ENCODE assay signal across 1 cellular context in genomic region chr2:47078541-47079482, GRCh38.
A peak's percentile ranks its signal among the peaks of the same experiment; 100 is the strongest.
TF ChIP-seq lines count a peak whose summit lies in the region.

No MANE protein-coding gene starts in this region.

TF ChIP-seq in HepG2, 621 proteins besides CTCF, POLR2A, EP300 and RAD21 (continued from another document and continues in another):
- TF ChIP-seq ZNF362 (CRISPR knock-in tag; IDR thresholded peaks at IDR 0.05; ENCODE audit: borderline replicate concordance) (peak; percentile 57; the same call in 1 of the 2 replicates), SMAD3 (CRISPR knock-in tag; IDR thresholded peaks at IDR 0.05) (peak; percentile 97), RBAK (CRISPR knock-in tag; IDR thresholded peaks at IDR 0.05) (peak; percentile 96), ZNF616 (CRISPR knock-in tag; IDR thresholded peaks at IDR 0.05; ENCODE audit: low read depth) (no peak), BRCA1 (CRISPR knock-in tag; IDR thresholded peaks at IDR 0.05) (0 out of 2 replicates have a peak, but pooled peaks have one; percentile 7), YEATS4 (CRISPR knock-in tag; IDR thresholded peaks at IDR 0.05; ENCODE audit: borderline replicate concordance) (peak; percentile 61; the same call in 1 of the 2 replicates), ZNF34 (CRISPR knock-in tag; IDR thresholded peaks at IDR 0.05; ENCODE audit: borderline replicate concordance) (no peak), SP2 (CRISPR knock-in tag; IDR thresholded peaks at IDR 0.05) (no peak), NFAT5 (CRISPR knock-in tag; IDR thresholded peaks at IDR 0.05) (no peak), SRSF1 (optimal IDR thresholded peaks at IDR 0.05; ENCODE audit: low read depth, low read length) (peak; percentile 40), GTF2F1 (IDR thresholded peaks at IDR 0.05; ENCODE audit: low read length) (no peak), ZNF768 (CRISPR knock-in tag; IDR thresholded peaks at IDR 0.05) (no peak), PAXIP1 (CRISPR knock-in tag; conservative IDR thresholded peaks at IDR 0.05) (peak; percentile 99), SRSF4 (IDR thresholded peaks at IDR 0.05; ENCODE audit: low read depth, low read length, poor library complexity, severe bottlenecking) (no peak), ATF7 (IDR thresholded peaks at IDR 0.05) (peak; percentile 46), ATF7 (CRISPR knock-in tag; IDR thresholded peaks at IDR 0.05) (peak; percentile 57; the same call in 1 of the 2 replicates), STAT5B (CRISPR knock-in tag; IDR thresholded peaks at IDR 0.05) (0 out of 2 replicates have a peak, but pooled peaks have one; percentile 13), MLLT10 (CRISPR knock-in tag; IDR thresholded peaks at IDR 0.05) (no peak), ZNF597 (CRISPR knock-in tag; IDR thresholded peaks at IDR 0.05) (no peak), ZNF296 (CRISPR knock-in tag; conservative IDR thresholded peaks at IDR 0.05) (no peak), NBN (conservative IDR thresholded peaks at IDR 0.05) (no peak), ZNF747 (CRISPR knock-in tag; IDR thresholded peaks at IDR 0.05; ENCODE audit: borderline replicate concordance) (peak; percentile 40; the same call in 1 of the 2 replicates), SRSF9 (IDR thresholded peaks at IDR 0.05; ENCODE audit: borderline replicate concordance, insufficient read depth, low read depth, low read length, poor library complexity, severe bottlenecking) (no peak), ATRX (CRISPR knock-in tag; IDR thresholded peaks at IDR 0.05; ENCODE audit: borderline replicate concordance) (no peak), KDM1A (CRISPR knock-in tag; IDR thresholded peaks at IDR 0.05) (peak; percentile 66; the same call in 1 of the 2 replicates), HDAC2 (CRISPR knock-in tag; IDR thresholded peaks at IDR 0.05) (peak; percentile 98), ZNF430 (CRISPR knock-in tag; IDR thresholded peaks at IDR 0.05) (peak; percentile 79), CREB3 (CRISPR knock-in tag; IDR thresholded peaks at IDR 0.05) (no peak), MTF2 (CRISPR knock-in tag; IDR thresholded peaks at IDR 0.05; ENCODE audit: borderline replicate concordance) (no peak), SALL1 (CRISPR knock-in tag; IDR thresholded peaks at IDR 0.05) (peak; percentile 70), ATF7-NPFF (CRISPR knock-in tag; IDR thresholded peaks at IDR 0.05; ENCODE audit: low read depth) (peak; percentile 49; the same call in 1 of the 2 replicates), SNAPC5 (CRISPR knock-in tag; IDR thresholded peaks at IDR 0.05; ENCODE audit: borderline replicate concordance) (no peak), ZNF644 (CRISPR knock-in tag; IDR thresholded peaks at IDR 0.05; ENCODE audit: low read depth) (peak; percentile 88), KMT2A (CRISPR knock-in tag; IDR thresholded peaks at IDR 0.05) (no peak), ZNF510 (CRISPR knock-in tag; IDR thresholded peaks at IDR 0.05; ENCODE audit: low read depth) (0 out of 2 replicates have a peak, but pooled peaks have one; percentile 92), HNF1B (CRISPR knock-in tag; IDR thresholded peaks at IDR 0.05) (peak; percentile 18; the same call in 1 of the 2 replicates), HMGXB3 (CRISPR knock-in tag; IDR thresholded peaks at IDR 0.05; ENCODE audit: borderline replicate concordance) (peak; percentile 61; the same call in 1 of the 2 replicates), CREB1 (IDR thresholded peaks at IDR 0.05) (no peak), CREB1 (CRISPR knock-in tag; IDR thresholded peaks at IDR 0.05) (peak; percentile 70; the same call in 1 of the 2 replicates), POLR2G (IDR thresholded peaks at IDR 0.05; ENCODE audit: low read depth, low read length) (peak; percentile 63; the same call in 1 of the 2 replicates), ZKSCAN8 (CRISPR knock-in tag; IDR thresholded peaks at IDR 0.05; ENCODE audit: borderline replicate concordance) (peak; percentile 96), MXD3 (CRISPR knock-in tag; IDR thresholded peaks at IDR 0.05) (peak; percentile 43; the same call in 1 of the 2 replicates), ZNF766 (CRISPR knock-in tag; IDR thresholded peaks at IDR 0.05; ENCODE audit: borderline replicate concordance) (peak; percentile 32; the same call in 1 of the 2 replicates), ZMYM2 (CRISPR knock-in tag; IDR thresholded peaks at IDR 0.05) (peak; percentile 71; the same call in 1 of the 2 replicates), ZNF343 (CRISPR knock-in tag; IDR thresholded peaks at IDR 0.05) (peak; percentile 86)
